Comparison of ENCODE assay signal across 28 cellular contexts in the genomic region with DNA sequence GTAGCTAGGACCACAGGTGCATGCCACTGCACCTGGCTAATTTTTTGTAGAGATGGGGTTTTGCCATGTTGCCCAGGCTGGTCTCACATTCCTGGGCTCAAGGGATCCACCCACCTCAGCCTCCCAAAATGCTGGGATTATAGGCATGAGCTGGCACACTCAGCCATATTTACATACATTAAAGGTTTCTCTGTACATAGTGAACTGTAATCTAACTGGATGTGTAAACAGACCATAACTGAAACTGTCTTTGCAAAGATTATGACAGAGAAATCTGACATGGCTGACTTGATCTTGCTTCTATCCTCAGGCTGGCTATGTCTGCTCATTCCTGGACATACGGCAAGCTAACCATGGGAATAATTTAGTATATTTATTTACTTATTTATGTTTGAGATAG.
"Had no signal": no experiment of that assay in that cellular context is flagged by ENCODE, and none has a peak within 500 bp of the region (broad histone marks: within the 10 kb centered on the region; RNA-seq: fewer than 3 reads in every experiment).

No MANE protein-coding gene starts in this region.

- H3K4me3 ChIP-seq: stomach, suprapubic skin, testis, thoracic aorta, thyroid gland, tibial artery, tibial nerve, transverse colon, upper lobe of left lung, upper lobe of right lung, uterus, vagina had no signal

- H3K27me3 ChIP-seq: stomach, suprapubic skin, testis, thyroid gland, tibial artery, tibial nerve, transverse colon, upper lobe of left lung, upper lobe of right lung, uterus, vagina had no signal

- H3K4me3 Mint-ChIP-seq: stimulated activated effector memory CD8-positive, alpha-beta T cell treated with anti-CD3 and anti-CD28 coated beads, Interleukin-12 subunit alpha, Interleukin-12 subunit beta, amount 100 ng/mL, for 72 hours; stimulated activated memory B cell treated with anti-CD40 and anti-IgM and Interleukin-4, amounts not matched to agents 10 μg/mL and 1 μg/mL and 100 μg/mL, for 72 hours; stimulated activated naive B cell treated with anti-CD40 and anti-IgM and Interleukin-4, amounts not matched to agents 10 μg/mL and 1 μg/mL and 100 μg/mL, for 72 hours; stimulated activated naive CD8-positive, alpha-beta T cell treated with anti-CD3 and anti-CD28 coated beads, Interleukin-15, amount 100 ng/mL, for 72 hours; stimulated activated naive CD8-positive, alpha-beta T cell treated with anti-CD3 and anti-CD28 coated beads, Interleukin-15, Interleukin-2, amounts not matched to agents 100 ng/mL and 50 ng/mL, for 24 hours; type B pancreatic cell had no signal

- H3K27ac Mint-ChIP-seq: stimulated activated effector memory CD8-positive, alpha-beta T cell treated with anti-CD3 and anti-CD28 coated beads, Interleukin-12 subunit alpha, Interleukin-12 subunit beta, amount 100 ng/mL, for 72 hours; stimulated activated memory B cell treated with anti-CD40 and anti-IgM and Interleukin-4, amounts not matched to agents 10 μg/mL and 1 μg/mL and 100 μg/mL, for 72 hours; stimulated activated naive B cell treated with anti-CD40 and anti-IgM and Interleukin-4, amounts not matched to agents 10 μg/mL and 1 μg/mL and 100 μg/mL, for 72 hours; stimulated activated naive CD8-positive, alpha-beta T cell treated with anti-CD3 and anti-CD28 coated beads, Interleukin-15, amount 100 ng/mL, for 72 hours; stimulated activated naive CD8-positive, alpha-beta T cell treated with anti-CD3 and anti-CD28 coated beads, Interleukin-15, Interleukin-2, amounts not matched to agents 100 ng/mL and 50 ng/mL, for 24 hours; type B pancreatic cell had no signal

- H3K36me3 ChIP-seq: stomach, suprapubic skin, thoracic aorta, thyroid gland, tibial artery, tibial nerve, transverse colon, upper lobe of left lung, upper lobe of right lung, uterus, vagina had no signal

- H3K27me3 Mint-ChIP-seq: stimulated activated naive B cell treated with anti-CD40 and anti-IgM and Interleukin-4, amounts not matched to agents 10 μg/mL and 1 μg/mL and 100 μg/mL, for 72 hours; stimulated activated naive CD8-positive, alpha-beta T cell treated with anti-CD3 and anti-CD28 coated beads, Interleukin-15, amount 100 ng/mL, for 72 hours; stimulated activated naive CD8-positive, alpha-beta T cell treated with anti-CD3 and anti-CD28 coated beads, Interleukin-15, Interleukin-2, amounts not matched to agents 100 ng/mL and 50 ng/mL, for 24 hours; type B pancreatic cell had no signal

- H3K4me1 ChIP-seq: testis, tibial artery, upper lobe of right lung, uterus had no signal

- H3K9me3 ChIP-seq: testis, thoracic aorta, thyroid gland, uterus, vagina had no signal

- H3K36me3 Mint-ChIP-seq: stimulated activated effector memory CD8-positive, alpha-beta T cell treated with anti-CD3 and anti-CD28 coated beads, Interleukin-12 subunit alpha, Interleukin-12 subunit beta, amount 100 ng/mL, for 72 hours; type B pancreatic cell had no signal

- H3K4me1 Mint-ChIP-seq: stimulated activated effector memory CD8-positive, alpha-beta T cell treated with anti-CD3 and anti-CD28 coated beads, Interleukin-12 subunit alpha, Interleukin-12 subunit beta, amount 100 ng/mL, for 72 hours; stimulated activated memory B cell treated with anti-CD40 and anti-IgM and Interleukin-4, amounts not matched to agents 10 μg/mL and 1 μg/mL and 100 μg/mL, for 72 hours; stimulated activated naive B cell treated with anti-CD40 and anti-IgM and Interleukin-4, amounts not matched to agents 10 μg/mL and 1 μg/mL and 100 μg/mL, for 72 hours; stimulated activated naive CD8-positive, alpha-beta T cell treated with anti-CD3 and anti-CD28 coated beads, Interleukin-15, amount 100 ng/mL, for 72 hours had no signal

- H3K27ac ChIP-seq: stomach, suprapubic skin, testis, thoracic aorta, thyroid gland, tibial artery, tibial nerve, transverse colon, upper lobe of left lung, upper lobe of right lung, uterus, vagina had no signal

- ATAC-seq: stimulated activated effector memory CD8-positive, alpha-beta T cell treated with anti-CD3 and anti-CD28 coated beads, Interleukin-12 subunit alpha, Interleukin-12 subunit beta, amount 100 ng/mL, for 72 hours; stimulated activated memory B cell treated with anti-CD40 and anti-IgM and Interleukin-4, amounts not matched to agents 10 μg/mL and 1 μg/mL and 100 μg/mL, for 72 hours; stimulated activated naive B cell treated with anti-CD40 and anti-IgM and Interleukin-4, amounts not matched to agents 10 μg/mL and 1 μg/mL and 100 μg/mL, for 72 hours; stimulated activated naive CD8-positive, alpha-beta T cell treated with anti-CD3 and anti-CD28 coated beads, Interleukin-15, amount 100 ng/mL, for 72 hours; stimulated activated naive CD8-positive, alpha-beta T cell treated with anti-CD3 and anti-CD28 coated beads, Interleukin-15, Interleukin-2, amounts not matched to agents 100 U/mL and 50 U/mL, for 24 hours; upper lobe of right lung had no signal

- DNase-seq: stimulated activated CD4-positive, alpha-beta T cell treated with anti-CD3 and anti-CD28 coated beads, Interleukin-2, amount 100 ng/mL, for 48 hours; stimulated activated CD4-positive, alpha-beta T cell treated with anti-CD3 and anti-CD28 coated beads, Interleukin-4, amount 100 ng/mL, for 1 hour; stimulated activated CD4-positive, alpha-beta T cell treated with anti-CD3 and anti-CD28 coated beads, Interleukin-4, amount 100 ng/mL, for 24 hours; stimulated activated CD4-positive, alpha-beta T cell treated with anti-CD3 and anti-CD28 coated beads, Interleukin-4, amount 100 ng/mL, for 4 hours; stimulated activated CD8-positive, alpha-beta memory T cell treated with anti-CD3 and anti-CD28 coated beads, Interleukin-4, amount 100 ng/mL, for 48 hours; stimulated activated naive B cell treated with anti-CD40 and anti-IgM and Interleukin-4, amounts not matched to agents 10 μg/mL and 1 μg/mL and 100 μg/mL, for 72 hours; stimulated activated naive CD4-positive, alpha-beta T cell; stimulated activated naive CD4-positive, alpha-beta T cell treated with Interleukin-2 at 50 U/mL for 16 hours; stimulated activated naive CD8-positive, alpha-beta T cell treated with anti-CD3 and anti-CD28 coated beads, Interleukin-15, amount 100 ng/mL, for 72 hours; stimulated activated naive CD8-positive, alpha-beta T cell treated with anti-CD3 and anti-CD28 coated beads, Interleukin-15, Interleukin-2, amounts not matched to agents 100 U/mL and 50 U/mL, for 24 hours; stomach; substantia nigra; testis; thyroid gland; tibial artery; transverse colon; trophoblast cell; upper lobe of left lung; upper lobe of right lung; uterus had no signal
